23 cellular contexts compared by ENCODE assay signal in the genomic region with DNA sequence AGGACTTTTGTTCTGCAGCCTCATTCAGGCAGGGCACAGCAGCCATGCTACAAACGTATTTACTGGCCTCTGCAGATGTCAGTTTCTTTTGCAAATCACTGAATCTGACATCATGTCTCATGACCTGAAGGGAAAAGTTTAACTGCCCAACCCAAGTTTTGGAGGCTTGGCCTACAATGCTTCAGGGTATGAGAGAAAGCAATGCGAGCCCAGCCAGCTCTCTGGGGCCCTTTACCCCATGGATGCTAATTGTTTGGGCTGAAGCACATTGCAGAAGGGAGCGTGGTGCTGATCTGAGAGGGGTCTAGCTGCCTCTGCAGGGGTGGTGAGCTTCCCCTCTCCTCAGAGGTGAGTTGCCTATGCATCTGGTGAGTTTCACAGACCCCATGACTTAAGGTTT.
DNase-seq lines count a peak whose midpoint lies in the region; ATAC-seq, FAIRE-seq and TF ChIP-seq lines count a peak whose summit lies in the region.
"Had no signal": no experiment of that assay in that cellular context is flagged by ENCODE, and none has a peak within 500 bp of the region (broad histone marks: within the 10 kb centered on the region; RNA-seq: fewer than 3 reads in every experiment).

No MANE protein-coding gene starts in this region.

- 80% methylated on average over 3 of the region's 3 CpGs; no CpG with 5 or more reads in 1 of the 2 experiments for WGBS in H1 (ENCODE audit: extremely low coverage in 1 of 2, insufficient coverage in 1 of 2, insufficient read length in 1 of 2, insufficient replicate concordance in 2 of 2, low coverage in 1 of 2, low lambda C conversion rate in 2 of 2, missing lambda C conversion rate in 1 of 2), 2 experiments
- WGBS in transverse colon (ENCODE audit: low coverage in 1 of 2), 2 donors, result 68 to 100% methylated on average over 1 to 3 of the region's 3 CpGs

- H3K36me3 ChIP-seq in H1 (ENCODE audit: control insufficient read depth in 2 of 4, insufficient read depth in 4 of 4, low read length in 3 of 4), result no peaks in the 10 kb centered on the region
- no peaks in the 10 kb centered on the region for H3K36me3 ChIP-seq in neural progenitor cell
- H3K36me3 ChIP-seq in transverse colon, result no peaks in the 10 kb centered on the region
- H3K36me3 ChIP-seq: BLaER1 treated with 17β-estradiol and CSF1 and Interleukin-3, amounts not matched to agents 10 nM and 100 nM had no signal

- no peak overlapping the region for H4K8ac ChIP-seq in H1 (ENCODE audit: extremely low read depth, insufficient read depth, low read length)

- H3K27me3 Mint-ChIP-seq in neural progenitor cell (ENCODE audit: insufficient read depth, low read depth), result peaks cover 6% of the 10 kb centered on the region
- H3K27me3 Mint-ChIP-seq: CD4-positive, alpha-beta T cell had no signal

- H2BK12ac ChIP-seq in H1 (ENCODE audit: low read depth, low read length), result no peak overlapping the region

- H3F3A ChIP-seq in neural progenitor cell (ENCODE audit: low read depth), result no peaks in the 10 kb centered on the region

- FAIRE-seq in H1 (lab: Jason Lieb, UNC), result no peak
- FAIRE-seq: A549, D721Med, GM12878, GM12892, GM18507 had no signal

- H3K27ac ChIP-seq in H1 (ENCODE audit: low read depth, low read length) (no peak overlapping the region), neural progenitor cell (no peak overlapping the region), transverse colon (no peak overlapping the region)
- H3K27ac ChIP-seq: 22Rv1; A549; BLaER1 treated with 17β-estradiol and CSF1 and Interleukin-3, amounts not matched to agents 10 nM and 100 nM; C4-2B had no signal

- H3K4ac ChIP-seq in H1 (replicated peaks; ENCODE audit: insufficient read length, low read depth, low read length), result no peak overlapping the region

- H3K27ac Mint-ChIP-seq in neural progenitor cell, result no peak overlapping the region
- H3K27ac Mint-ChIP-seq: B cell; CD4-positive, alpha-beta T cell had no signal

- H3K23me2 ChIP-seq in H1 (ENCODE audit: low read depth, low read length), result no peaks in the 10 kb centered on the region

- no peak for TF ChIP-seq RAD21 in H1 (IDR thresholded peaks at IDR 0.05 in 1 of 2, conservative IDR thresholded peaks at IDR 0.05 in 1 of 2; ENCODE audit: low read depth in 2 of 2, low read length in 2 of 2)

- no peak overlapping the region for H2AK5ac ChIP-seq in H1 (ENCODE audit: low read depth, low read length)

- no peak overlapping the region for H3K18ac ChIP-seq in H1 (ENCODE audit: extremely low read depth, low read length)

- CTCF ChIA-PET in H1 (lab: Charles Lee; ENCODE audit: partially characterized antibody), result interaction anchor here (1.4 kb wide), 1 partner anchor 168 kb away, joined by 4 read pairs; no protein-coding TSS in a partner anchor

- no peak overlapping the region for H2BK15ac ChIP-seq in H1 (ENCODE audit: low read length)

- no peaks in the 10 kb centered on the region for H3K4me1 Mint-ChIP-seq in neural progenitor cell
- H3K4me1 Mint-ChIP-seq: B cell had no signal

- H3K4me3 Mint-ChIP-seq in neural progenitor cell, result no peak overlapping the region
- H3K4me3 Mint-ChIP-seq: B cell; CD4-positive, alpha-beta T cell; CD8-positive, alpha-beta T cell had no signal

- peaks cover 0 to 2% (median 0%) of the 10 kb centered on the region in 4 experiments; a peak in 1 of 7 replicates for H3K27me3 ChIP-seq in H1 (replicated peaks in 1 of 4; ENCODE audit: control insufficient read depth in 3 of 4, extremely low read depth in 1 of 4, insufficient read depth in 3 of 4, low read length in 3 of 4)
- no peaks in the 10 kb centered on the region for H3K27me3 ChIP-seq in neural progenitor cell
- no peaks in the 10 kb centered on the region for H3K27me3 ChIP-seq in transverse colon
- H3K27me3 ChIP-seq: BLaER1 treated with 17β-estradiol and CSF1 and Interleukin-3, amounts not matched to agents 10 nM and 100 nM had no signal

- H3K4me3 ChIP-seq in H1 (ENCODE audit: extremely low read depth in 1 of 4, insufficient read depth in 2 of 4, low read depth in 3 of 4, low read length in 4 of 4) (no peak overlapping the region), neural progenitor cell (no peak overlapping the region), transverse colon (no peak overlapping the region)
- H3K4me3 ChIP-seq: A549; BLaER1 treated with 17β-estradiol and CSF1 and Interleukin-3, amounts not matched to agents 10 nM and 100 nM; GM12878 had no signal

- H3K4me2 ChIP-seq in H1 (ENCODE audit: insufficient read depth in 1 of 2, low read depth in 2 of 2, low read length in 2 of 2), result no peak overlapping the region
- H3K4me2 ChIP-seq in neural progenitor cell, result no peak overlapping the region
- H3K4me2 ChIP-seq: A549; BLaER1 treated with 17β-estradiol and CSF1 and Interleukin-3, amounts not matched to agents 10 nM and 100 nM had no signal

- TF ChIP-seq POLR2A in H1 (IDR thresholded peaks at IDR 0.05; ENCODE audit: control extremely low read depth in 1 of 2, low read depth in 2 of 2, low read length in 2 of 2), result no peak
- no peak for TF ChIP-seq POLR2A in transverse colon (IDR thresholded peaks at IDR 0.05)

- no peaks in the 10 kb centered on the region for H3K36me3 Mint-ChIP-seq in neural progenitor cell
- H3K36me3 Mint-ChIP-seq: CD8-positive, alpha-beta T cell had no signal

- TF ChIP-seq CTCF in H1 (IDR thresholded peaks at IDR 0.05; ENCODE audit: control extremely low read depth in 1 of 3, insufficient read depth in 1 of 3, low read depth in 1 of 3, low read length in 3 of 3), result no peak
- TF ChIP-seq CTCF in neural progenitor cell (IDR thresholded peaks at IDR 0.05), result no peak
- TF ChIP-seq CTCF in transverse colon (IDR thresholded peaks at IDR 0.05), result no peak

- H4K91ac ChIP-seq in H1 (replicated peaks; ENCODE audit: insufficient read length, low read length), result no peak overlapping the region

- H4K20me1 ChIP-seq in H1 (replicated peaks in 1 of 2; ENCODE audit: control insufficient read depth in 1 of 2, insufficient read depth in 2 of 2, low read length in 2 of 2) (no peaks in the 10 kb centered on the region), neural progenitor cell (ENCODE audit: low read depth) (no peaks in the 10 kb centered on the region)
- H4K20me1 ChIP-seq: BLaER1 treated with 17β-estradiol and CSF1 and Interleukin-3, amounts not matched to agents 10 nM and 100 nM had no signal

- H3K9me3 ChIP-seq in H1 (ENCODE audit: insufficient read depth in 2 of 2, low read depth in 1 of 2, low read length in 1 of 2) (no peaks in the 10 kb centered on the region), neural progenitor cell (ENCODE audit: low read depth) (no peaks in the 10 kb centered on the region), transverse colon (no peaks in the 10 kb centered on the region)
- H3K9me3 ChIP-seq: A549; BLaER1 treated with 17β-estradiol and CSF1 and Interleukin-3, amounts not matched to agents 10 nM and 100 nM; Caco-2 had no signal

- no peak overlapping the region for H3K14ac ChIP-seq in H1 (ENCODE audit: insufficient read length)

- H3K56ac ChIP-seq in H1 (replicated peaks; ENCODE audit: insufficient read length, low read depth, low read length), result no peak overlapping the region

- H3K79me1 ChIP-seq in H1 (ENCODE audit: low read depth, low read length), result no peaks in the 10 kb centered on the region

- H3K4me1 ChIP-seq in H1 (replicated peaks in 1 of 4; ENCODE audit: control insufficient read depth in 3 of 4, insufficient read depth in 4 of 4, low read length in 3 of 4) (no peaks in the 10 kb centered on the region), neural progenitor cell (peaks cover 8% of the 10 kb centered on the region), transverse colon (no peaks in the 10 kb centered on the region)
- H3K4me1 ChIP-seq: A549; BLaER1 treated with 17β-estradiol and CSF1 and Interleukin-3, amounts not matched to agents 10 nM and 100 nM; Caco-2 had no signal

- H2BK5ac ChIP-seq in H1 (ENCODE audit: low read depth, low read length), result no peak overlapping the region

- POLR2A ChIA-PET in H1 (lab: Charles Lee; ENCODE audit: partially characterized antibody), result no interaction called here

- TF ChIP-seq EP300 in H1 (IDR thresholded peaks at IDR 0.05; ENCODE audit: borderline replicate concordance in 1 of 2, low read depth in 2 of 2, low read length in 2 of 2), result no peak
- TF ChIP-seq EP300 in transverse colon (IDR thresholded peaks at IDR 0.05; ENCODE audit: low read depth), result no peak

- H3K9me3 Mint-ChIP-seq in neural progenitor cell, result no peaks in the 10 kb centered on the region
- H3K9me3 Mint-ChIP-seq: CD4-positive, alpha-beta T cell; CD8-positive, alpha-beta T cell had no signal

- no peak for ATAC-seq in HG03039 (IDR thresholded peaks at IDR 0.05; ENCODE audit: unreplicated experiment)
- ATAC-seq: A549; CD8-positive, alpha-beta T cell; GM12878 had no signal

- intact Hi-C loops in transverse colon (cut with DNase I; ENCODE audit: low total_unique reads), result no loop called here

- H2AFZ ChIP-seq in H1 (ENCODE audit: low read length) (0 out of 2 replicates have a peak overlapping the region, but pooled peaks have one; percentile 38), neural progenitor cell (replicated peaks) (peak overlapping the region; percentile 11)

- no peak overlapping the region for H4K5ac ChIP-seq in H1 (ENCODE audit: insufficient read length, low read depth, low read length)

- H3K23ac ChIP-seq in H1 (ENCODE audit: insufficient read length), result no peak overlapping the region

- H3K79me2 ChIP-seq in H1 (ENCODE audit: control insufficient read depth in 1 of 2, insufficient read depth in 2 of 2, low read length in 2 of 2) (no peaks in the 10 kb centered on the region), neural progenitor cell (ENCODE audit: low read depth) (no peaks in the 10 kb centered on the region)

- DNase-seq in ELF-1 (ENCODE audit: low read depth, low spot score), result peak; percentile 50
- DNase-seq in H1 (ENCODE audit: low read depth in 1 of 2, low spot score in 2 of 2), result no peak
- peak; percentile 27 for DNase-seq in islet precursor cell
- no peak for DNase-seq in neural progenitor cell (ENCODE audit: low spot score)
- no peak for DNase-seq in transverse colon
- DNase-seq in activated naive CD4-positive, alpha-beta T cell treated with anti-CD3 and anti-CD28 coated beads, Interleukin-2, amount 50 U/mL, for 16 hours, result no peak
- DNase-seq: AML-193; Caco-2; Calu3; CD4-positive, alpha-beta T cell; CD8-positive, alpha-beta T cell; DMS79 treated with DMSO at 0.1 percent for 48 hours; GDM1 had no signal

- in situ Hi-C loops in transverse colon (cut with MboI; ENCODE audit: low pct_ligation_motif_present in 1 of 4, low pct_unique_long_range_greater_than_20kb in 1 of 4, low sequenced_read_pairs in 3 of 4), result no loop called here

- no peak overlapping the region for H3K9ac ChIP-seq in H1 (replicated peaks in 1 of 4; ENCODE audit: extremely low read depth in 1 of 4, low read depth in 3 of 4, low read length in 3 of 4)
- H3K9ac ChIP-seq in neural progenitor cell, result no peak overlapping the region
- H3K9ac ChIP-seq: BLaER1 treated with 17β-estradiol and CSF1 and Interleukin-3, amounts not matched to agents 10 nM and 100 nM had no signal

- no peak overlapping the region for H2BK20ac ChIP-seq in H1 (ENCODE audit: low read length)

- no peak overlapping the region for H2BK120ac ChIP-seq in H1 (replicated peaks; ENCODE audit: low read depth, low read length)

TF ChIP-seq in H1, 55 proteins besides CTCF, POLR2A, EP300 and RAD21 (continues in another document):
- TF ChIP-seq MAFK (IDR thresholded peaks at IDR 0.05; ENCODE audit: low read depth, low read length), result no peak
- no peak for TF ChIP-seq SP1 (IDR thresholded peaks at IDR 0.05; ENCODE audit: low read depth, low read length)
- no peak for TF ChIP-seq GTF2F1 (IDR thresholded peaks at IDR 0.05; ENCODE audit: borderline replicate concordance, low read depth, low read length)

Comparison
In these comparisons a context has a peak if more than half of its experiments do, and no peak if none do; other contexts are left out.
1. DNase-seq: peak in ELF-1 (single experiment) and islet precursor cell (single experiment); none in H1 (0 of 2), neural progenitor cell (single experiment), transverse colon (single experiment) and activated naive CD4-positive, alpha-beta T cell treated with anti-CD3 and anti-CD28 coated beads, Interleukin-2, amount 50 U/mL, for 16 hours (single experiment).